8 cellular contexts compared by ENCODE assay signal in the genomic region with DNA sequence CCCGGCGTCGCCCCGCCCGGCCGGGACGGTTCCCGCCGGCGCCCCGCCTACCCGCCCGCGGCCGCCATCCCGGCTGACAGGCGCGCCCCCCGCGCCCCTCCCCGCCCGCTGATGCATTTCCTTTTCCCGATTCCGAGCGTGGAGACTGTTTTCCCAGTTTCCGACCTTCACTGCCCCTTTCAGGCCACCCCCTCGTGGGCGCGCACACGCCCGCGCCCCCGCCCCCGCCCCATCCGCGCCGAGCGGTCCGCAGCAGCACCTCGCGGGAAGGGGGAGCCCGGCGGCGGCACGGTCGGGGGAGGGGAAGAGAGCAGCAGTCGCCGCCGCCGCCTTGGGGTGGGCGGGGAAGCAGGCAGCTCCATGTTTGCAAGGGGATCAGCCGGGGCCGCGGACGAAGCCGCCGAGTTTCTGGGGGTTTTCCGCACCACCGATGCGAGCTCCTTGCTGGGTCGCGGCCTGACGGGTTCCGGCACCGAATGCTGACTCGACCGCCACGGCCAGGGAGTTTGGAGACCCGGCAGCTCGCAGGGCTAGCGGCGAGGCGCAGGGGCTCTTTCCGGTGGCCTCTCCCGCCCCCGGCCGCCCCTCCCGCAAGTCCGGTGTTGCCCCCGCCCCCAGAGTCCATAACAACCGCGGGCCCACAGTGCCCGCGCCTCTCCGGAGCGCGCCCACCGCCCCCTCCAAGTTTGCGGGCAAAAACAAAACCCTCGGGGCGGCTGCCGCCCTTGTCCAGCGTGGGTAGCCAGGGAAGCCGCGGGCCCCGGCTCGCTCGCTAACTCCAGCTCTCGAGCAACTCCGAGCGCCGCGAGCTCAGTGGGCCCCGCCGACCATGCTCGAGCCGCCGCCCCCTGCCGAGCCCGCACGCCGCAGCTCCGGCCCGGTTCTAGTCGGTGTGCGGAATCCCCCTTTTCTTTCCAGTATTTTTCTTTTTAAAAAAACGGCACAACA. TPM values are rescaled to one million over a fixed set of nuclear protein-coding genes. Genes with fewer than 3 reads are reported as not detected.
DNase-seq lines count a peak whose midpoint lies in the region; ATAC-seq and TF ChIP-seq lines count a peak whose summit lies in the region.

No MANE protein-coding gene starts in this region.

- peak overlapping the region; percentile 83 to 95 (median 88) for H3K9ac ChIP-seq in skeletal muscle tissue (ENCODE audit: low read depth in 1 of 3, low read length in 3 of 3)

- H3K4me3 ChIP-seq in iPS DF 6.9 (ENCODE audit: low read length) = peak overlapping the region; percentile 64; the same call in 1 of the 2 replicates
- H3K4me3 ChIP-seq in skeletal muscle tissue (ENCODE audit: low read length in 3 of 3) = peak overlapping the region; percentile 85 to 94 (median 87)

- peak; percentile 48 for DNase-seq in HuH-7.5 (ENCODE audit: low spot score)
- DNase-seq in T-helper 1 cell = peak; percentile 76 to 83 (median 81)
- DNase-seq in amniotic stem cell (lab: John Stamatoyannopoulos, UW) = peak; percentile 70
- peak; percentile 5 for DNase-seq in iPS DF 6.9 (ENCODE audit: low read depth, low spot score)
- DNase-seq in MV-4-11 (lab: John Stamatoyannopoulos, UW) = no peak

- TF ChIP-seq CTCF in C4-2B (conservative IDR thresholded peaks at IDR 0.05) = no peak

- H3K27ac ChIP-seq in C4-2B (peak overlapping the region; percentile 95), iPS DF 6.9 (ENCODE audit: low read length) (no peak overlapping the region), skeletal muscle tissue (ENCODE audit: low read depth, low read length) (peak overlapping the region; percentile 99)

- H3K36me3 ChIP-seq in iPS DF 6.9 (ENCODE audit: control insufficient read depth, insufficient read depth, low read length) (peaks cover 1% of the 10 kb centered on the region; the same call in 1 of the 2 replicates), skeletal muscle tissue (ENCODE audit: control insufficient read depth in 3 of 3, insufficient read depth in 3 of 3, low read length in 3 of 3) (peaks cover 0 to 2% (median 0%) of the 10 kb centered on the region in 3 donors)

- ATAC-seq in GM18867 (IDR thresholded peaks at IDR 0.05; ENCODE audit: unreplicated experiment) = no peak

- H3K27me3 ChIP-seq in iPS DF 6.9 (ENCODE audit: control insufficient read depth, insufficient read depth, low read length) (no peaks in the 10 kb centered on the region), skeletal muscle tissue (ENCODE audit: control insufficient read depth in 3 of 3, insufficient read depth in 3 of 3, low read length in 3 of 3) (no peaks in the 10 kb centered on the region)

- no peaks in the 10 kb centered on the region for H3K4me1 ChIP-seq in iPS DF 6.9 (ENCODE audit: control insufficient read depth, insufficient read depth, low read length)
- H3K4me1 ChIP-seq in skeletal muscle tissue (ENCODE audit: control insufficient read depth in 3 of 3, insufficient read depth in 3 of 3, low read length in 3 of 3) = peaks cover 25 to 34% (median 25%) of the 10 kb centered on the region in 3 donors

- no CpG with 5 or more reads among the region's 117 CpGs for WGBS in iPS DF 6.9 (ENCODE audit: insufficient coverage, insufficient read length)

- H3K9me3 ChIP-seq in iPS DF 6.9 (ENCODE audit: control insufficient read depth, insufficient read depth, low read length) (no peaks in the 10 kb centered on the region), skeletal muscle tissue (ENCODE audit: control insufficient read depth in 3 of 3, low read length in 3 of 3) (no peaks in the 10 kb centered on the region)

RNA-seq across cellular contexts. Expression of gene SIN3A, which starts 3.3 kb away (rescaled TPM):
- 40.7 TPM for total RNA-seq in skeletal muscle tissue
